Comparison of ENCODE assay signal across 21 cellular contexts in the genomic region with DNA sequence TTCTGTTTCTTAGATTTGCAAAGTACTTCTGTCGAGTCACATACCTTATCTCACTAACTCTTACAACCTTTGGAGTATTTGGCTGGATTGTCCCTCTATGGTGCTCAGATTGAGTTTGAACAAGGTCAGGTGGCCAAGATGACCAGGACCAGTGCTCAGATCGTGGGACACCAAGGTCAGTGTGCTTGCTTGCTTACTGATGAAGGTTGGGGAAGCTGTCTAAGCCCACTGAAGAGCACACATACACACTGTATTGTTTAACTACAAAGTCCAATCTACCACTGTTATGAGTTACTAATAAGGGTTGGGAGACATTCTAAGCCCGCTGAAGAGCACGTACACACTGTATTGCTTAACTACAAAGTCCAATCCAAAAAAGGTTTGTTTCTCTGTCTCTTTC. TPM values are rescaled to one million over a fixed set of nuclear protein-coding genes. Genes with fewer than 3 reads are reported as not detected.
DNase-seq lines count a peak whose midpoint lies in the region; ATAC-seq and TF ChIP-seq lines count a peak whose summit lies in the region.
"Had no signal": no experiment of that assay in that cellular context is flagged by ENCODE, and none has a peak within 500 bp of the region (broad histone marks: within the 10 kb centered on the region; RNA-seq: fewer than 3 reads in every experiment).

No MANE protein-coding gene starts in this region.

- POLR2A ChIA-PET in Caco-2 (lab: Charles Lee): no interaction called here

- no TSS peak for BruUV-seq in Caco-2 (replicated peaks; lab: Mats Ljungman, UMichigan)

- no peak overlapping the region for H2AK5ac ChIP-seq in H9 (ENCODE audit: insufficient read length, low read length)

- H3K79me2 ChIP-seq in H9 (ENCODE audit: insufficient read depth, low read length) (no peaks in the 10 kb centered on the region), hepatocyte (no peaks in the 10 kb centered on the region)

- H3T11ph ChIP-seq in H9 (ENCODE audit: low read length): no peak overlapping the region

- H3K4me1 Mint-ChIP-seq in Caco-2 (ENCODE audit: low read depth, unreplicated experiment) (peaks cover 7% of the 10 kb centered on the region), H9 (peaks cover 20 to 25% of the 10 kb centered on the region in 2 experiments)
- peaks cover 13% of the 10 kb centered on the region for H3K4me1 Mint-ChIP-seq in T-helper 2 cell treated with Interferon-gamma antibody and Interleukin-4, amounts not matched to agents 5 μg/mL and 100 μg/mL, for 36 hours (ENCODE audit: low read depth)
- H3K4me1 Mint-ChIP-seq: CD14-positive monocyte had no signal

- no peak overlapping the region for H3K18ac ChIP-seq in H9 (ENCODE audit: insufficient read length, low read depth, low read length)

- H4K20me1 ChIP-seq in H9 (ENCODE audit: control insufficient read depth, insufficient read depth, insufficient read length) (no peaks in the 10 kb centered on the region), hepatocyte (ENCODE audit: insufficient read depth, poor library complexity, severe bottlenecking) (no peaks in the 10 kb centered on the region)
- H4K20me1 ChIP-seq: BLaER1 had no signal

- H3K27me3 Mint-ChIP-seq in Caco-2 (ENCODE audit: insufficient read depth, unreplicated experiment) (no peaks in the 10 kb centered on the region), H9 (ENCODE audit: low read depth) (no peaks in the 10 kb centered on the region)
- H3K27me3 Mint-ChIP-seq in T-helper 2 cell treated with Interferon-gamma antibody and Interleukin-4, amounts not matched to agents 5 μg/mL and 100 μg/mL, for 36 hours (ENCODE audit: low read depth): no peaks in the 10 kb centered on the region

- peaks cover 42% of the 10 kb centered on the region for H3K36me3 Mint-ChIP-seq in Caco-2 (ENCODE audit: insufficient read depth, unreplicated experiment)
- peaks cover 13 to 43% (median 39%) of the 10 kb centered on the region in 3 experiments; a peak in 6 of 7 replicates for H3K36me3 Mint-ChIP-seq in H9 (ENCODE audit: insufficient read depth in 1 of 3, low read depth in 3 of 3)
- peaks cover 47% of the 10 kb centered on the region for H3K36me3 Mint-ChIP-seq in T-helper 2 cell treated with Interferon-gamma antibody and Interleukin-4, amounts not matched to agents 5 μg/mL and 100 μg/mL, for 36 hours (ENCODE audit: low read depth)

- peaks cover 16% of the 10 kb centered on the region for H3K4me1 ChIP-seq in Caco-2
- no peaks in the 10 kb centered on the region; the same call in 1 of the 2 replicates for H3K4me1 ChIP-seq in H9 (ENCODE audit: insufficient read depth, low read length)
- H3K4me1 ChIP-seq in hepatocyte (ENCODE audit: insufficient read depth): peaks cover 4% of the 10 kb centered on the region
- no peaks in the 10 kb centered on the region for H3K4me1 ChIP-seq in right lobe of liver

- H3K4me2 ChIP-seq in H9 (ENCODE audit: insufficient read depth, insufficient read length, low read length) (no peak overlapping the region), hepatocyte (no peak overlapping the region)
- H3K4me2 ChIP-seq: BLaER1 had no signal

- H3K27ac Mint-ChIP-seq in Caco-2 (ENCODE audit: unreplicated experiment) (no peak overlapping the region), H9 (peak overlapping the region in 2 of 3 experiments; percentile 20 to 80; a peak in 3 of 7 replicates)
- H3K27ac Mint-ChIP-seq in T-helper 2 cell treated with Interferon-gamma antibody and Interleukin-4, amounts not matched to agents 5 μg/mL and 100 μg/mL, for 36 hours: no peak overlapping the region
- H3K27ac Mint-ChIP-seq: CD8-positive, alpha-beta T cell; HFFc6 had no signal

- intact Hi-C loops in Caco-2 (cut with micrococcal nuclease; ENCODE audit: unreplicated experiment) (loop anchor here (5.0 kb wide), 1 partner anchor 98 kb away; no protein-coding TSS in a partner anchor), right lobe of liver (cut with DNase I) (no loop called here)

- H3K9me3 ChIP-seq in Caco-2 (no peaks in the 10 kb centered on the region), H9 (ENCODE audit: control insufficient read depth, low read depth, low read length) (no peaks in the 10 kb centered on the region), hepatocyte (ENCODE audit: low read depth) (peaks cover 5% of the 10 kb centered on the region), right lobe of liver (no peaks in the 10 kb centered on the region)

- H2BK20ac ChIP-seq in H9 (ENCODE audit: low read depth, low read length, poor library complexity, severe bottlenecking): no peak overlapping the region

- H3K36me3 ChIP-seq in Caco-2 (ENCODE audit: control insufficient read depth, insufficient read depth, low read length) (no peaks in the 10 kb centered on the region; the same call in 1 of the 2 replicates), hepatocyte (replicated peaks; ENCODE audit: insufficient read depth, low read depth) (no peaks in the 10 kb centered on the region), right lobe of liver (peaks cover 0 to 2% (median 0%) of the 10 kb centered on the region in 4 donors)

- H3K9me3 Mint-ChIP-seq in Caco-2 (ENCODE audit: unreplicated experiment): no peaks in the 10 kb centered on the region
- peaks cover 37 to 45% of the 10 kb centered on the region in 2 experiments for H3K9me3 Mint-ChIP-seq in H9
- no peaks in the 10 kb centered on the region for H3K9me3 Mint-ChIP-seq in T-helper 2 cell treated with Interferon-gamma antibody and Interleukin-4, amounts not matched to agents 5 μg/mL and 100 μg/mL, for 36 hours
- H3K9me3 Mint-ChIP-seq: CD8-positive, alpha-beta T cell; HFFc6 had no signal

- no peak overlapping the region for H2BK120ac ChIP-seq in H9 (ENCODE audit: low read depth, low read length, poor library complexity, severe bottlenecking)

- TF ChIP-seq CTCF in Caco-2 (IDR thresholded peaks at IDR 0.05; ENCODE audit: insufficient read depth in 1 of 2, low read depth in 1 of 2, low read length in 1 of 2, severe bottlenecking in 1 of 2, unreplicated experiment in 1 of 2): no peak
- TF ChIP-seq CTCF in H9 (conservative IDR thresholded peaks at IDR 0.05): no peak
- TF ChIP-seq CTCF in hepatocyte (IDR thresholded peaks at IDR 0.05; ENCODE audit: poor library complexity): no peak
- no peak for TF ChIP-seq CTCF in right lobe of liver (IDR thresholded peaks at IDR 0.05)

- H2BK15ac ChIP-seq in H9 (ENCODE audit: low read depth, low read length): no peak overlapping the region

- ATAC-seq in right lobe of liver (peak; percentile 89 to 100 (median 94)), HG03159 (IDR thresholded peaks at IDR 0.05; ENCODE audit: unreplicated experiment) (no peak)
- ATAC-seq: CD8-positive, alpha-beta T cell; GM12878; HCT116; K562 had no signal

- no peak overlapping the region for H3K27ac ChIP-seq in H9 (ENCODE audit: insufficient read length, low read depth, low read length)
- H3K27ac ChIP-seq in hepatocyte: no peak overlapping the region
- H3K27ac ChIP-seq in right lobe of liver: peak overlapping the region in 1 of 3 donors; percentile 15
- H3K27ac ChIP-seq: BLaER1, GM23248 had no signal

- CTCF ChIA-PET in Caco-2 (lab: Charles Lee): no interaction called here

- peak; percentile 30 to 65 for DNase-seq in Caco-2
- DNase-seq in H9: no peak
- peak; percentile 16 for DNase-seq in hepatocyte (ENCODE audit: low spot score)
- peak in 2 of 3 donors; percentile 25 to 57 for DNase-seq in right lobe of liver
- no peak for DNase-seq in NCI-H2171 (lab: John Stamatoyannopoulos, UW)
- no peak for DNase-seq in T-helper 2 cell treated with Interferon-gamma antibody and Interleukin-4, amounts not matched to agents 5 μg/mL and 100 μg/mL, for 36 hours (ENCODE audit: low spot score)
- DNase-seq: 8988T; CD8-positive, alpha-beta T cell; DMS 273 treated with DMSO at 0.1 percent for 48 hours; DMS53; DND-41; EL; GM23248; HFFc6; IMR-90 had no signal

- no peak overlapping the region for H2BK12ac ChIP-seq in H9 (ENCODE audit: insufficient read length, low read depth, low read length)

- no peak overlapping the region for H3K9ac ChIP-seq in H9 (ENCODE audit: extremely low read depth, insufficient read length, low read length)
- H3K9ac ChIP-seq: BLaER1, GM23248 had no signal

- H3K4me3 ChIP-seq in Caco-2 (ENCODE audit: low read depth, low read length) (no peak overlapping the region), hepatocyte (no peak overlapping the region), right lobe of liver (no peak overlapping the region)
- H3K4me3 ChIP-seq: BLaER1, GM12878, GM23248, K562 had no signal

- H3K4ac ChIP-seq in H9 (ENCODE audit: low read depth, low read length): no peak overlapping the region

- TF ChIP-seq POLR2A in right lobe of liver (IDR thresholded peaks at IDR 0.05): no peak

- no peak overlapping the region for H4K5ac ChIP-seq in H9 (ENCODE audit: insufficient read length, low read depth, low read length)

- H3K14ac ChIP-seq in H9 (ENCODE audit: insufficient read depth, low read length): no peak overlapping the region

- no peak overlapping the region for H2BK5ac ChIP-seq in H9 (ENCODE audit: insufficient read length, low read length)

- H3K4me3 Mint-ChIP-seq in Caco-2 (ENCODE audit: unreplicated experiment): no peak overlapping the region
- H3K4me3 Mint-ChIP-seq in H9: no peak overlapping the region
- H3K4me3 Mint-ChIP-seq in T-helper 2 cell treated with Interferon-gamma antibody and Interleukin-4, amounts not matched to agents 5 μg/mL and 100 μg/mL, for 36 hours: no peak overlapping the region
- H3K4me3 Mint-ChIP-seq: CD14-positive monocyte; CD8-positive, alpha-beta T cell; HFFc6 had no signal

- no peaks in the 10 kb centered on the region for H3K9me2 ChIP-seq in hepatocyte (replicated peaks; ENCODE audit: insufficient read depth)

- WGBS in H9 (ENCODE audit: extremely low coverage, insufficient read length, low lambda C conversion rate): no CpG with 5 or more reads among the region's 4 CpGs
- 65% methylated on average over 4 of the region's 4 CpGs for WGBS in hepatocyte (ENCODE audit: low lambda C conversion rate, missing lambda C conversion rate)
- 32% methylated on average over 4 of the region's 4 CpGs for WGBS in right lobe of liver (ENCODE audit: insufficient coverage, low coverage, low lambda C conversion rate, missing lambda C conversion rate)

- no peak overlapping the region for H3K56ac ChIP-seq in H9 (ENCODE audit: insufficient read length, low read depth, low read length)

- peaks cover 2% of the 10 kb centered on the region for H3K23me2 ChIP-seq in H9 (ENCODE audit: insufficient read length, low read depth, low read length, poor library complexity, severe bottlenecking)

- H3K27me3 ChIP-seq in Caco-2 (replicated peaks; ENCODE audit: control insufficient read depth, insufficient read depth, low read length) (no peaks in the 10 kb centered on the region), H9 (ENCODE audit: insufficient read depth, low read length) (no peaks in the 10 kb centered on the region), hepatocyte (no peaks in the 10 kb centered on the region), right lobe of liver (no peaks in the 10 kb centered on the region)
- H3K27me3 ChIP-seq: BLaER1 had no signal

- H4K91ac ChIP-seq in H9 (ENCODE audit: insufficient read length, low read depth, low read length): no peak overlapping the region

- no peak overlapping the region for H3K23ac ChIP-seq in H9 (ENCODE audit: insufficient read length, low read depth, low read length)

- no peaks in the 10 kb centered on the region for H3K79me1 ChIP-seq in H9 (ENCODE audit: insufficient read depth, low read depth, low read length, poor library complexity, severe bottlenecking)

- H2AFZ ChIP-seq in H9 (ENCODE audit: low read length): no peak overlapping the region
- no peak overlapping the region for H2AFZ ChIP-seq in hepatocyte
- H2AFZ ChIP-seq: GM23248 had no signal

- H4K8ac ChIP-seq in H9 (replicated peaks; ENCODE audit: insufficient read length, low read depth, low read length): no peak overlapping the region

RNA-seq across cellular contexts. Expression of a gene that starts 53.7 kb away (rescaled TPM):
- total RNA-seq in Caco-2 (2022): 14.8 TPM in 2 replicates
- total RNA-seq in H9 (2021): 13.5 and 14.8 TPM in 2 replicates
- total RNA-seq in hepatocyte: 66.3 and 79.1 TPM in 2 replicates
- polyA plus RNA-seq in hepatocyte: 17.4 and 18.9 TPM in 2 replicates
- 10 to 100 TPM; 17.1 to 38.6 (median 23.6) TPM for total RNA-seq in right lobe of liver

Comparison
In these comparisons a context has a peak if more than half of its experiments do, and no peak if none do; other contexts are left out.
1. DNase-seq: peak in Caco-2 (2 of 2), hepatocyte (single experiment) and right lobe of liver (2 of 3); none in H9 (single experiment), NCI-H2171 (single experiment) and T-helper 2 cell treated with Interferon-gamma antibody and Interleukin-4, amounts not matched to agents 5 μg/mL and 100 μg/mL, for 36 hours (single experiment).
2. H3K27ac Mint-ChIP-seq: peak in H9 (2 of 3); none in Caco-2 (single experiment) and T-helper 2 cell treated with Interferon-gamma antibody and Interleukin-4, amounts not matched to agents 5 μg/mL and 100 μg/mL, for 36 hours (single experiment).